11 cellular contexts compared by ENCODE assay signal in genomic region chr22:45316796-45317526, GRCh38. TPM values are rescaled to one million over a fixed set of nuclear protein-coding genes. Genes with fewer than 3 reads are reported as not detected.
A peak's percentile ranks its signal among the peaks of the same experiment; 100 is the strongest.
DNase-seq lines count a peak whose midpoint lies in the region; ATAC-seq and TF ChIP-seq lines count a peak whose summit lies in the region.
"Had no signal": no experiment of that assay in that cellular context is flagged by ENCODE, and none has a peak within 500 bp of the region (broad histone marks: within the 10 kb centered on the region; RNA-seq: fewer than 3 reads in every experiment).

No MANE protein-coding gene starts in this region.

- H3K27me3 ChIP-seq in ascending aorta: no peaks in the 10 kb centered on the region
- no peaks in the 10 kb centered on the region for H3K27me3 ChIP-seq in right lobe of liver
- no peaks in the 10 kb centered on the region for H3K27me3 ChIP-seq in suprapubic skin

- 51% methylated on average over 9 of the region's 9 CpGs for WGBS in right lobe of liver (ENCODE audit: insufficient coverage, low coverage, low lambda C conversion rate, missing lambda C conversion rate)
- WGBS in suprapubic skin: 74% methylated on average over 9 of the region's 9 CpGs

- intact Hi-C loops in ascending aorta (cut with DNase I): loop anchor here (1.0 to 10.0 kb wide), 3 partner anchors 8 to 798 kb away; partner anchors contain the start of gene FAM118A
- intact Hi-C loops in right lobe of liver (cut with DNase I): no loop called here
- intact Hi-C loops in left colon (cut with DNase I, micrococcal nuclease): no loop called here

- peak overlapping the region; percentile 96 for H3K27ac ChIP-seq in ascending aorta
- peak overlapping the region in 1 of 3 donors; percentile 63 for H3K27ac ChIP-seq in right lobe of liver
- peak overlapping the region; percentile 32 for H3K27ac ChIP-seq in suprapubic skin

- no peak for TF ChIP-seq POLR2A in right lobe of liver (IDR thresholded peaks at IDR 0.05)
- TF ChIP-seq POLR2A in suprapubic skin (IDR thresholded peaks at IDR 0.05): no peak

- H3K9me3 Mint-ChIP-seq in T-helper 1 cell treated with Interleukin-12 subunit alpha and Interleukin-12 subunit beta and Interleukin-4 antibody, amounts not matched to agents 30 μg/mL and 1 μg/mL, for 36 hours: no peaks in the 10 kb centered on the region

- H3K27me3 Mint-ChIP-seq in T-helper 1 cell treated with Interleukin-12 subunit alpha and Interleukin-12 subunit beta and Interleukin-4 antibody, amounts not matched to agents 30 μg/mL and 1 μg/mL, for 36 hours (ENCODE audit: low read depth): no peaks in the 10 kb centered on the region

- no peak overlapping the region for H3K4me3 Mint-ChIP-seq in T-helper 1 cell treated with Interleukin-12 subunit alpha and Interleukin-12 subunit beta and Interleukin-4 antibody, amounts not matched to agents 30 μg/mL and 1 μg/mL, for 36 hours

- no peaks in the 10 kb centered on the region for H3K9me3 ChIP-seq in ascending aorta
- H3K9me3 ChIP-seq in right lobe of liver: no peaks in the 10 kb centered on the region
- H3K9me3 ChIP-seq in suprapubic skin: no peaks in the 10 kb centered on the region

- ATAC-seq in right lobe of liver (peak; percentile 46 to 70 (median 52)), left colon (no peak), HG03378 (IDR thresholded peaks at IDR 0.05; ENCODE audit: unreplicated experiment) (no peak)

- H3K36me3 Mint-ChIP-seq in T-helper 1 cell treated with Interleukin-12 subunit alpha and Interleukin-12 subunit beta and Interleukin-4 antibody, amounts not matched to agents 30 μg/mL and 1 μg/mL, for 36 hours (ENCODE audit: low read depth): peaks cover 25% of the 10 kb centered on the region

- DNase-seq in T-helper 1 cell (no peak), ascending aorta (ENCODE audit: low spot score in 2 of 2) (no peak), right lobe of liver (no peak), suprapubic skin (ENCODE audit: low spot score in 2 of 2) (no peak), left colon (no peak), UCSD-AML1 (lab: John Stamatoyannopoulos, UW; ENCODE audit: unreplicated experiment) (no peak)
- DNase-seq: NCI-H2081 treated with DMSO at 0.1 percent for 48 hours had no signal

- TF ChIP-seq CTCF in ascending aorta (IDR thresholded peaks at IDR 0.05) (no peak), right lobe of liver (IDR thresholded peaks at IDR 0.05) (no peak), suprapubic skin (IDR thresholded peaks at IDR 0.05) (no peak)

- H3K4me3 ChIP-seq in ascending aorta (peak overlapping the region in 1 of 2 donors; percentile 45), right lobe of liver (no peak overlapping the region), suprapubic skin (no peak overlapping the region)

- H3K27ac Mint-ChIP-seq in T-helper 1 cell treated with Interleukin-12 subunit alpha and Interleukin-12 subunit beta and Interleukin-4 antibody, amounts not matched to agents 30 μg/mL and 1 μg/mL, for 36 hours: peak overlapping the region; percentile 96

- peaks cover 56% of the 10 kb centered on the region for H3K4me1 Mint-ChIP-seq in T-helper 1 cell treated with Interleukin-12 subunit alpha and Interleukin-12 subunit beta and Interleukin-4 antibody, amounts not matched to agents 30 μg/mL and 1 μg/mL, for 36 hours (ENCODE audit: low read depth)

- H3K4me1 ChIP-seq in ascending aorta: peaks cover 11 to 50% of the 10 kb centered on the region in 2 donors
- H3K4me1 ChIP-seq in right lobe of liver: peaks cover 0 to 32% (median 0%) of the 10 kb centered on the region in 4 donors
- H3K4me1 ChIP-seq in suprapubic skin: peaks cover 50% of the 10 kb centered on the region

- H3K36me3 ChIP-seq in ascending aorta (no peaks in the 10 kb centered on the region), right lobe of liver (no peaks in the 10 kb centered on the region), suprapubic skin (peaks cover 2% of the 10 kb centered on the region)

- TF ChIP-seq EP300 in suprapubic skin (IDR thresholded peaks at IDR 0.05): no peak

RNA-seq across cellular contexts. Expression of gene FAM118A, which starts 7.2 kb away (rescaled TPM):
- total RNA-seq in ascending aorta (23.5 TPM), right lobe of liver (10 to 100 TPM in 4 of 6 experiments, 1 to 10 TPM in 2; 5.6 to 43.0 (median 17.3) TPM), suprapubic skin (10 to 100 TPM; 22.7 to 65.8 (median 37.2) TPM), left colon (10 to 100 TPM; 47.0 to 60.7 TPM)

RNA-seq across cellular contexts. Expression of gene UPK3A, which starts 32.2 kb away (rescaled TPM):
- total RNA-seq in ascending aorta: not detected
- total RNA-seq in right lobe of liver: not detected
- total RNA-seq in suprapubic skin: not detected
- total RNA-seq in left colon: under 1 TPM in 1 of 2 donors, not detected in 1; 0.34 TPM
- total RNA-seq: glomerular endothelial cell, renal cortical epithelial cell had no signal

Comparison
In these comparisons a context has a peak if more than half of its experiments do, and no peak if none do; other contexts are left out.
1. ATAC-seq: peak in right lobe of liver (4 of 4); none in left colon (single experiment) and HG03378 (single experiment).